11 cellular contexts compared by ENCODE assay signal in genomic region chr5:157121709-157122108, GRCh38. TPM values are rescaled to one million over a fixed set of nuclear protein-coding genes. Genes with fewer than 3 reads are reported as not detected.
"Had no signal": no experiment of that assay in that cellular context is flagged by ENCODE, and none has a peak within 500 bp of the region (broad histone marks: within the 10 kb centered on the region; RNA-seq: fewer than 3 reads in every experiment).

No MANE protein-coding gene starts in this region.

- ATAC-seq: HepG2 had no signal

- H3K9ac ChIP-seq: GM23248 had no signal

- FAIRE-seq: HepG2 had no signal

- H3K27ac ChIP-seq: GM23248, HL-60 had no signal

- H3K4me3 ChIP-seq: GM23248 had no signal

- H2AFZ ChIP-seq: GM23248 had no signal

- DNase-seq: GM23248, GOT3, H7, HCEC 1CT, HFFc6, KG1 had no signal

RNA-seq across cellular contexts. Expression of gene HAVCR2, which starts 12.9 kb away (rescaled TPM):
- total RNA-seq: GM23248 had no signal
- polyA plus RNA-seq: GM23248 had no signal

RNA-seq across cellular contexts. Expression of gene GARIN3, which starts 44.4 kb away (rescaled TPM):
- total RNA-seq: GM23248, H4, H7, HepG2, HFFc6, HT1080 had no signal
- polyA plus RNA-seq: GM23248, HepG2, IgD-negative memory B cell had no signal

RNA-seq across cellular contexts. Expression of gene ITK, which starts 58.9 kb away (rescaled TPM):
- total RNA-seq: HepG2, HFFc6, HT1080 had no signal
- polyA plus RNA-seq: GM23248 had no signal
